ENCODE assay signal across 1 cellular context in the genomic region with DNA sequence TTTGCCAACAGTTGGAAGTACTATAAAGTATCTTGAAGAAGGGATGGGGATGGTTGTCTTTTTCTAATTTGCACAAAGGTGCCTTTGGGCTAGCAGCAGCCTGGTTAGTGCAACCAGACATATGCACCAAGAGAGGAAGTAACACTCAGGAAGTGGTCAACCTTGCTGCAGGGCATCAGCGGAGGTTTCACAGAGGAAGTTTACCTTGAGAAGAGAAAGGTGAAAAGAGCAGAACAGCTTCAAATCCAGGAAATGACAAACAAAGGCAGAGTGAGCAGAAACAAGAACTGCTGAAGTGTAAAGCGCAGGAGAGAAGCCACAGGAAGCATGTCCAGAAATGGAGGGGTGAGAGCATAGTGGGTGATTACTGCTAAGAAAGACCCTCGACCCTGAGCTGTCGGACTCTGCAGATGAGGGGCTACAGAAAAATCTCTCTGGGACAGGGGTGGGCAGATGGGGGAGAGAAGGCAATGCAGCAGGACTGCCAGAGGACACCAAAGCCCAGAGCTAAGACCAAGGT.
TF ChIP-seq lines count a peak whose summit lies in the region.

No MANE protein-coding gene starts in this region.

TF ChIP-seq in H1, 55 proteins besides CTCF, POLR2A, EP300 and RAD21 (continued from another document):
- no peak for TF ChIP-seq CHD7 (IDR thresholded peaks at IDR 0.05; ENCODE audit: insufficient replicate concordance, low read length)
- TF ChIP-seq CBX5 (IDR thresholded peaks at IDR 0.05; ENCODE audit: low read depth, low read length): no peak
- TF ChIP-seq KDM1A (IDR thresholded peaks at IDR 0.05; ENCODE audit: borderline replicate concordance, low read length): no peak
- TF ChIP-seq JUND (IDR thresholded peaks at IDR 0.05; ENCODE audit: low read length): no peak
